1 cellular context compared by ENCODE assay signal in the genomic region with DNA sequence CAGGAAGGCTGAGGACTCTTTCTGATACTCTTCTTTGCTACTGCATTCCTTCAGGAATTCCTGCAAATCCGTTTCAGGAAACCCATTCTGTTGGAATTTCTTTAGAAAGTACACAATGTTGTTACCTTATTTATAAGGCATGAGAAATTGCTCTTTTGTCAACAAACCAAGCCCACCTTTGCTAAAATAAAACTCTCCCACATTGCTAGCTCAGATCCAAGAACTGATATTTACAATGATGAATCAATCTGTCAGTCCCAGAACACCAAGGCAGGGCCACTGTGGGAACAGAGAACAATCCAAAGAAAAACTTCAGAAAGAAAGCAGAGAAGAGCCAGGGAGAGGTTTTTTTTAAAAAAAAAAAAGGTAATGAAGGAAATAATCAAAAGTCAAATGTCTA.
TF ChIP-seq lines count a peak whose summit lies in the region.

No MANE protein-coding gene starts in this region.

TF ChIP-seq in H1, 55 proteins besides CTCF, POLR2A, EP300 and RAD21:
- TF ChIP-seq TCF12 (IDR thresholded peaks at IDR 0.05; ENCODE audit: low read depth, low read length) (no peak), TEAD4 (IDR thresholded peaks at IDR 0.05; ENCODE audit: low read depth, low read length) (0 out of 2 replicates have a peak, but pooled peaks have one; percentile 27)
